2 cellular contexts compared by ENCODE assay signal in genomic region chr7:148693651-148694050, GRCh38.
TF ChIP-seq lines count a peak whose summit lies in the region.

No MANE protein-coding gene starts in this region.

TF ChIP-seq in HepG2, 621 proteins besides CTCF, POLR2A, EP300 and RAD21:
- TF ChIP-seq ZBTB42 (CRISPR knock-in tag; IDR thresholded peaks at IDR 0.05) (no peak), CREM (IDR thresholded peaks at IDR 0.05) (no peak), CREM (CRISPR knock-in tag; IDR thresholded peaks at IDR 0.05) (no peak), ZNF770 (CRISPR knock-in tag; IDR thresholded peaks at IDR 0.05) (peak; percentile 91), ZMYM3 (CRISPR knock-in tag; IDR thresholded peaks at IDR 0.05) (0 out of 2 replicates have a peak, but pooled peaks have one; percentile 21), HNRNPLL (IDR thresholded peaks at IDR 0.05; ENCODE audit: low read depth, low read length, poor library complexity, severe bottlenecking) (no peak), ZNF207 (IDR thresholded peaks at IDR 0.05; ENCODE audit: borderline replicate concordance) (no peak), TMF1 (CRISPR knock-in tag; IDR thresholded peaks at IDR 0.05; ENCODE audit: low read depth) (no peak), DPF2 (CRISPR knock-in tag; IDR thresholded peaks at IDR 0.05; ENCODE audit: borderline replicate concordance, low read depth) (no peak), KDM6A (CRISPR knock-in tag; IDR thresholded peaks at IDR 0.05; ENCODE audit: low read depth) (no peak), ZNF431 (CRISPR knock-in tag; IDR thresholded peaks at IDR 0.05; ENCODE audit: borderline replicate concordance, low read depth) (no peak), ATF1 (CRISPR knock-in tag; IDR thresholded peaks at IDR 0.05) (no peak), ZBTB14 (CRISPR knock-in tag; IDR thresholded peaks at IDR 0.05) (no peak), ZNF121 (CRISPR knock-in tag; IDR thresholded peaks at IDR 0.05) (peak; percentile 83), ZNF280D (CRISPR knock-in tag; IDR thresholded peaks at IDR 0.05) (no peak), RBM39 (IDR thresholded peaks at IDR 0.05; ENCODE audit: low read depth, low read length, poor library complexity, severe bottlenecking) (no peak)

TF ChIP-seq in K562, 482 proteins besides CTCF, POLR2A, EP300 and RAD21:
- TF ChIP-seq ZNF121 (CRISPR knock-in tag; conservative IDR thresholded peaks at IDR 0.05) (peak; percentile 94), IRF9 (tag; IDR thresholded peaks at IDR 0.05) (no peak), IFI16 (CRISPR knock-in tag; IDR thresholded peaks at IDR 0.05) (no peak)
- TF ChIP-seq, protein P1, sequence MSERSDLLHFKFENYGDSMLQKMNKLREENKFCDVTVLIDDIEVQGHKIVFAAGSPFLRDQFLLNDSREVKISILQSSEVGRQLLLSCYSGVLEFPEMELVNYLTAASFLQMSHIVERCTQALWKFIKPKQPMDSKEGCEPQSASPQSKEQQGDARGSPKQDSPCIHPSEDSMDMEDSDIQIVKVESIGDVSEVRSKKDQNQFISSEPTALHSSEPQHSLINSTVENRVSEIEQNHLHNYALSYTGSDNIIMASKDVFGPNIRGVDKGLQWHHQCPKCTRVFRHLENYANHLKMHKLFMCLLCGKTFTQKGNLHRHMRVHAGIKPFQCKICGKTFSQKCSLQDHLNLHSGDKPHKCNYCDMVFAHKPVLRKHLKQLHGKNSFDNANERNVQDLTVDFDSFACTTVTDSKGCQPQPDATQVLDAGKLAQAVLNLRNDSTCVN (CRISPR knock-in tag; IDR thresholded peaks at IDR 0.05), result no peak
- TF ChIP-seq, protein P2, sequence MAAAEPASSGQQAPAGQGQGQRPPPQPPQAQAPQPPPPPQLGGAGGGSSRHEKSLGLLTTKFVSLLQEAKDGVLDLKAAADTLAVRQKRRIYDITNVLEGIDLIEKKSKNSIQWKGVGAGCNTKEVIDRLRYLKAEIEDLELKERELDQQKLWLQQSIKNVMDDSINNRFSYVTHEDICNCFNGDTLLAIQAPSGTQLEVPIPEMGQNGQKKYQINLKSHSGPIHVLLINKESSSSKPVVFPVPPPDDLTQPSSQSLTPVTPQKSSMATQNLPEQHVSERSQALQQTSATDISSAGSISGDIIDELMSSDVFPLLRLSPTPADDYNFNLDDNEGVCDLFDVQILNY (CRISPR knock-in tag; IDR thresholded peaks at IDR 0.05), result no peak
